In the genomic region with DNA sequence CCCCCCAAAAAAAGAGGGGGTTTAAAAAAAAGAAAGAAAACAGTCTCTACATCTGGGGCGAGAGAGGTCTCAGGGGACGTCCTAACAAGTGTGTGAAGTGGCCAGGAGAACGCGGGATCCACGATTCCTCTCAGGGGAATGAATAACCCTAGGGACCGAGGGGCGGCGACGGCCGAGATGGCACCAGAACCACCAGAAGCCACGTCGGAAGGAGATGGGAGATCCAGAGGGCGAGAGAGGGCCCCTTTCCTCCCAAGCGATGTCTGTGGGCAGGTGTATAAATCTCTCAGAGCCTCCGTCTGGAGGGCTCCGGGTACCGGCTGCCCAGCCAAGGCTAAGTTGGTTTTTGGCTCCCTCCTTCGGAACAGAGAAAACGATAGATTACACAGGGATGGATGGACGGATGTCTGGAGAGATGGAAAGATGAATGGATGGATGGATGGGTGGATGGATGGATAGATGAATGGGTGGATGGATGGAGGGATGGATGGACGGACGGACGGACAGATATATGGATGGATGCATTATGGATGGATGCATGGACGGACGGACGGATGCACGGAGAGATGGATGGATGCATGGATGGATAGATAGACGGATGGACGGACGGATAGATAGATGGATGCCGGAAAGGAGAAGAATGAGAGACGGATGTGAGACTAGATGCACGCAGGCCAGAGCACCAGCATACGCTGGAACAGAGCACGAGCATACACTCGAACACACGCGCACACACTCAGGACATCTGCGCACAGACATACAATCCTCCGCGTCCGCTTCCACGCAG, we compare ENCODE assay signal across 8 cellular contexts. TPM values are rescaled to one million over a fixed set of nuclear protein-coding genes. Genes with fewer than 3 reads are reported as not detected.
DNase-seq lines count a peak whose midpoint lies in the region.

No MANE protein-coding gene starts in this region.

- POLR2A ChIA-PET in activated CD4-positive, alpha-beta memory T cell treated with anti-CD3 and anti-CD28 coated beads for 36 hours (lab: Charles Lee) = interaction anchor here (0.9 kb wide), 1 partner anchor 49 kb away, joined by 5 read pairs; no protein-coding TSS in a partner anchor

- H3K9me3 ChIP-seq in HAP-1 (no peaks in the 10 kb centered on the region), neuron (ENCODE audit: low read length) (no peaks in the 10 kb centered on the region)

- intact Hi-C loops in activated CD4-positive, alpha-beta memory T cell treated with anti-CD3 and anti-CD28 coated beads for 36 hours (cut with micrococcal nuclease) = loop anchor here (2.0 to 10.0 kb wide), 10 partner anchors 24 to 1833 kb away; a partner anchor contains a TSS

- H3K4me3 ChIP-seq in HAP-1 (peak overlapping the region; percentile 79), neuron (ENCODE audit: low read length) (peak overlapping the region; percentile 59)

- peaks cover 2% of the 10 kb centered on the region for H3K36me3 Mint-ChIP-seq in activated CD4-positive, alpha-beta memory T cell treated with anti-CD3 and anti-CD28 coated beads for 36 hours

- H3K36me3 ChIP-seq in HAP-1 (replicated peaks) = peaks cover 6% of the 10 kb centered on the region; the same call in 1 of the 2 replicates
- H3K36me3 ChIP-seq in neuron (ENCODE audit: insufficient read depth, low read length) = peaks cover 2% of the 10 kb centered on the region

- H3K27me3 ChIP-seq in HAP-1 (ENCODE audit: low read depth) (no peaks in the 10 kb centered on the region), neuron (ENCODE audit: insufficient read depth, low read length) (no peaks in the 10 kb centered on the region)

- H3K4me1 Mint-ChIP-seq in activated CD4-positive, alpha-beta memory T cell treated with anti-CD3 and anti-CD28 coated beads for 36 hours (ENCODE audit: low read depth) = peaks cover 53% of the 10 kb centered on the region

- H3K4me1 ChIP-seq in HAP-1 (peaks cover 45% of the 10 kb centered on the region), neuron (ENCODE audit: insufficient read depth, low read length) (peaks cover 40% of the 10 kb centered on the region)

- no peaks in the 10 kb centered on the region for H3K9me3 Mint-ChIP-seq in activated CD4-positive, alpha-beta memory T cell treated with anti-CD3 and anti-CD28 coated beads for 36 hours

- peaks cover 17% of the 10 kb centered on the region for H3K27me3 Mint-ChIP-seq in activated CD4-positive, alpha-beta memory T cell treated with anti-CD3 and anti-CD28 coated beads for 36 hours

- H2AFZ ChIP-seq in neuron (ENCODE audit: low read depth, low read length) = no peak overlapping the region

- CTCF ChIA-PET in activated CD4-positive, alpha-beta memory T cell treated with anti-CD3 and anti-CD28 coated beads for 36 hours (lab: Charles Lee) = interaction anchor here (0.8 to 1.0 kb wide), 3 partner anchors 11 to 52 kb away, joined by 3 read pairs; no protein-coding TSS in a partner anchor

- no peak overlapping the region for H3K27ac Mint-ChIP-seq in activated CD4-positive, alpha-beta memory T cell treated with anti-CD3 and anti-CD28 coated beads for 36 hours

- peak overlapping the region; percentile 81 for H3K4me3 Mint-ChIP-seq in activated CD4-positive, alpha-beta memory T cell treated with anti-CD3 and anti-CD28 coated beads for 36 hours

- DNase-seq in AG08395 (ENCODE audit: low spot score) (peak; percentile 18), HAP-1 (ENCODE audit: low spot score in 2 of 2) (peak; percentile 57 to 84), fibroblast of gingiva (ENCODE audit: low read depth) (peak; percentile 24), GM19240 (ENCODE audit: insufficient read length, low spot score) (no peak), foreskin melanocyte (no peak), GF-D8 (lab: John Stamatoyannopoulos, UW) (no peak)
- DNase-seq in activated CD4-positive, alpha-beta memory T cell treated with anti-CD3 and anti-CD28 coated beads for 36 hours = peak; percentile 49

- in situ Hi-C loops in HAP-1 (cut with MboI; ENCODE audit: low sequenced_read_pairs) = loop anchor here (5.0 to 10.0 kb wide), 2 partner anchors 394 to 883 kb away; no protein-coding TSS in a partner anchor

RNA-seq across cellular contexts. Expression of a gene that starts 1.6 kb away (rescaled TPM):
- total RNA-seq in activated CD4-positive, alpha-beta memory T cell treated with anti-CD3 and anti-CD28 coated beads for 36 hours = 1 to 10 TPM; 6.3 to 7.0 TPM

Comparison
In these comparisons a context has a peak if more than half of its experiments do, and no peak if none do; other contexts are left out.
1. DNase-seq: peak in AG08395 (single experiment), HAP-1 (2 of 2), activated CD4-positive, alpha-beta memory T cell treated with anti-CD3 and anti-CD28 coated beads for 36 hours (single experiment) and fibroblast of gingiva (single experiment); none in GM19240 (single experiment), foreskin melanocyte (single experiment) and GF-D8 (single experiment).